In the genomic region with DNA sequence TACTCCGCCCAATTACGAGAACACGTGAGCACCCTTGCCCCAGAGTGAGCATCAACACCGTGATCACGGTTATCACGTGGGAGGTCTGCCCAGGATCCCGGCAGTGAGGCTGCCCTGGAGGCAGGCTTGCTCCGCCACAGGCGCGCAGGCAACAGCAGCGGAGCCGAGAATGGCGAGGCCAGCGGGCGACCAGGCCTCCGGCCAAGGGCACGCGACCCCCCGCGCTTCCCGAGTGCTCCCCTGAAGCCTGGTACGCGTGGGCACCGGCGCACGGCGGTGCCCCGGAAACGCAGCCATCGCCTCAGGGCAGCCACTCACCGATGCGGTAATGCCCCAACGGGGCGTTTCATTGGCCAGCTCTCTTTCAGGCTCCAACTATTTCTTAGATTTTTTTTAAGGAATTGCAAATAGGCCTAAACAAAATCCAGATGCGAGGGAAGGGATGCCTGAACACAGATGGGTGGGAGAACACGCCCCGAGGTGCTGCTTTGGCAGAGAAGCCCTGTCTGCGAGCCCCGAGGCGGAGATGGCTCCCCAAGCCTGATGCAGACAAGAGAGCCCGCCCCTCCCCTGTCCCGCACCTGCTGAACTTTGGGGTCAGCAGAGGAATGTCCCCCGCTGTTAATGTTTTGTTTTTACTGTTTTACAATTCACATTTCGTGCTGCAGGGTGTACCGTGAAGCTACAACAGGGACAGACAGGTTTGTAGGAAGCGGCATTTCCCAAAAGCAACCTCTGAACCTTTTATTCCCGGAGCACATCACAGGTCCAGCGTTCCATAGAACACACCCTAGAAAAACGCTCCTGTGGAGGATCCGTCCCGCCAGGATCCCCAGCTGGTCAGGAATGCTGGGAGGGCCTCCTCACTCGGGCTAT, we compare ENCODE assay signal across 8 cellular contexts.
A peak's percentile ranks its signal among the peaks of the same experiment; 100 is the strongest.
DNase-seq lines count a peak whose midpoint lies in the region; ATAC-seq, FAIRE-seq and TF ChIP-seq lines count a peak whose summit lies in the region.

No MANE protein-coding gene starts in this region.

- peak; percentile 81 for ATAC-seq in upper lobe of right lung
- ATAC-seq in GM21717 (IDR thresholded peaks at IDR 0.05; ENCODE audit: unreplicated experiment): no peak
- ATAC-seq in HG03520 (IDR thresholded peaks at IDR 0.05; ENCODE audit: unreplicated experiment): no peak

- H3K27ac Mint-ChIP-seq in Calu3 (ENCODE audit: unreplicated experiment): peak overlapping the region; percentile 14

- peaks cover 7% of the 10 kb centered on the region for H3K36me3 Mint-ChIP-seq in Calu3 (ENCODE audit: insufficient read depth, unreplicated experiment)

- intact Hi-C loops in Calu3 (cut with micrococcal nuclease; ENCODE audit: unreplicated experiment) (no loop called here), OCI-LY7 (cut with micrococcal nuclease; ENCODE audit: unreplicated experiment) (no loop called here), upper lobe of right lung (cut with DNase I) (no loop called here)

- H3K9me2 ChIP-seq in OCI-LY7 (ENCODE audit: insufficient read depth, low read length): no peaks in the 10 kb centered on the region

- POLR2A ChIA-PET in OCI-LY7 (lab: Charles Lee): interaction anchor here (0.6 kb wide), 1 partner anchor 790 kb away, joined by 3 read pairs; no protein-coding TSS in a partner anchor

- H3K4me2 ChIP-seq in OCI-LY7 (ENCODE audit: low read length): peak overlapping the region; percentile 16; the same call in 1 of the 2 replicates

- H3K4me3 ChIP-seq in OCI-LY7 (ENCODE audit: low read depth, low read length, poor library complexity, severe bottlenecking) (no peak overlapping the region), mesodermal cell (ENCODE audit: extremely low read depth, insufficient read depth, low read length, poor library complexity, severe bottlenecking) (peak overlapping the region; percentile 31), upper lobe of right lung (peak overlapping the region; percentile 45)

- H2AFZ ChIP-seq in OCI-LY7 (ENCODE audit: low read length): no peak overlapping the region

- H3K79me2 ChIP-seq in OCI-LY7 (ENCODE audit: insufficient read depth, low read depth, low read length): no peaks in the 10 kb centered on the region

- H3K4me1 Mint-ChIP-seq in Calu3 (ENCODE audit: low read depth, unreplicated experiment): peaks cover 8% of the 10 kb centered on the region

- H3K9me3 ChIP-seq in OCI-LY7 (ENCODE audit: low read length) (no peaks in the 10 kb centered on the region), mesodermal cell (ENCODE audit: control insufficient read depth, low read length) (no peaks in the 10 kb centered on the region), upper lobe of right lung (no peaks in the 10 kb centered on the region)

- DNase-seq in Calu3 (peak; percentile 30), OCI-LY7 (ENCODE audit: low spot score) (no peak), epidermal melanocyte (ENCODE audit: insufficient read length, low spot score) (peak; percentile 23), upper lobe of right lung (peak; percentile 67), urothelium cell line (ENCODE audit: low spot score) (no peak)

- BruUV-seq in Calu3 (replicated peaks; lab: Mats Ljungman, UMichigan) (no TSS peak), OCI-LY7 (replicated peaks; lab: Mats Ljungman, UMichigan) (no TSS peak)

- CTCF ChIA-PET in Calu3 (lab: Charles Lee) (no interaction called here), OCI-LY7 (lab: Charles Lee; ENCODE audit: unreplicated experiment) (no interaction called here)

- 4 to 8% methylated on average over 30 to 32 of the region's 52 CpGs for whole genome bisulfite sequencing in mesodermal cell (ENCODE audit: insufficient coverage in 2 of 2), 2 experiments

- no peaks in the 10 kb centered on the region for H3K27me3 ChIP-seq in upper lobe of right lung

- H3K4me3 Mint-ChIP-seq in Calu3 (ENCODE audit: low read depth, unreplicated experiment): peak overlapping the region; percentile 71

- no peaks in the 10 kb centered on the region for H3K9me3 Mint-ChIP-seq in Calu3 (ENCODE audit: low read depth, unreplicated experiment)

- H3K36me3 ChIP-seq in OCI-LY7 (ENCODE audit: insufficient read depth, low read length): no peaks in the 10 kb centered on the region
- H3K36me3 ChIP-seq in mesodermal cell (ENCODE audit: control insufficient read depth, insufficient read depth, low read length): no peaks in the 10 kb centered on the region
- H3K36me3 ChIP-seq in upper lobe of right lung: no peaks in the 10 kb centered on the region

- H3K27me3 Mint-ChIP-seq in Calu3 (ENCODE audit: unreplicated experiment): no peaks in the 10 kb centered on the region

- FAIRE-seq in urothelium cell line (lab: Jason Lieb, UNC): no peak

- no peak for TF ChIP-seq CTCF in Calu3 (IDR thresholded peaks at IDR 0.05; ENCODE audit: unreplicated experiment)
- TF ChIP-seq CTCF in OCI-LY7 (conservative IDR thresholded peaks at IDR 0.05; ENCODE audit: low read length): no peak
- TF ChIP-seq CTCF in upper lobe of right lung (IDR thresholded peaks at IDR 0.05): no peak

- H4K20me1 ChIP-seq in OCI-LY7 (ENCODE audit: insufficient read depth, low read length): no peaks in the 10 kb centered on the region

- H3K27ac ChIP-seq in OCI-LY7 (ENCODE audit: low read depth, low read length, poor library complexity, severe bottlenecking) (no peak overlapping the region), mesodermal cell (ENCODE audit: low read depth, low read length, severe bottlenecking) (no peak overlapping the region), upper lobe of right lung (no peak overlapping the region)

- H3K4me1 ChIP-seq in OCI-LY7 (ENCODE audit: insufficient read depth, low read length, poor library complexity, severe bottlenecking): no peaks in the 10 kb centered on the region
- H3K4me1 ChIP-seq in mesodermal cell (ENCODE audit: control insufficient read depth, insufficient read depth, low read length, poor library complexity, severe bottlenecking): peaks cover 2% of the 10 kb centered on the region
- no peaks in the 10 kb centered on the region for H3K4me1 ChIP-seq in upper lobe of right lung

Comparison
In these comparisons a context has a peak if more than half of its experiments do, and no peak if none do; other contexts are left out.
1. DNase-seq: peak in Calu3 (single experiment), epidermal melanocyte (single experiment) and upper lobe of right lung (single experiment); none in OCI-LY7 (single experiment) and urothelium cell line (single experiment).